In the genomic region with DNA sequence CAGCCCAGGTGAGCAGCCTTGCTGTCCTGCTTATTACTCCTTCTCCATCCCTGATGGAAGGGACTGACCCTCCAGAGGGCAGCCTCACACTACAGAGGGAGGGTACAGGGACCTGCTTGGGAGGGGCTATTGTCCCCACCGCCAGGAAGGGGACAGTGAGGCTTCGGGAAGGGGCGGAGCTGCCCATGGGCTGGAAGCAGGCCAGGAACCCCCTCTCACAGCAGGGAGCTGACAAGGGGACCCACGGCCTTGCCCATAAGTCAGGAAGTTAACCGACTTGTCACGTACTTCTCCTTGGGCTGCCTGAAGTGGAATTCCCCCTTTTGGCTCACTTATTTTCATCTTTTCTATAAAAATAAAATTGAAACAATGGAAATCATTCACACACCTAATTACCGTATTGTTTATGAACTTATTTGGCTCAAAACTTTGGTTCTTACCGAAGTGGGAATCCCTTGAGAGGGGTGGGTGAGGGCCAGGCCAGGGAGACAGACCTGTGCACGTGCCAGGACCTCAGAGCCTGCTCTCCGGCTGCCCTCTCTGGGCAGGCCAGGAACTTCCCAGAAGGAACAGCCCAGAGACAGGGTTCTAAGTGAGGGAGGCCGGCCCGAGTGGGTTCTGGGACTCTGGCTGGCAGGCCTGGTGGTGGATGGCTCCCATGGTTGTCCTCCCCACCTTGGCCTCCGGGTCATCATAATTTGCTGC, we compare ENCODE assay signal across 1 cellular context.
TF ChIP-seq lines count a peak whose summit lies in the region.

No MANE protein-coding gene starts in this region.

TF ChIP-seq in GM12878, 131 proteins besides CTCF, POLR2A, EP300 and RAD21 (continued from another document and continues in another):
- TF ChIP-seq, protein P1, sequence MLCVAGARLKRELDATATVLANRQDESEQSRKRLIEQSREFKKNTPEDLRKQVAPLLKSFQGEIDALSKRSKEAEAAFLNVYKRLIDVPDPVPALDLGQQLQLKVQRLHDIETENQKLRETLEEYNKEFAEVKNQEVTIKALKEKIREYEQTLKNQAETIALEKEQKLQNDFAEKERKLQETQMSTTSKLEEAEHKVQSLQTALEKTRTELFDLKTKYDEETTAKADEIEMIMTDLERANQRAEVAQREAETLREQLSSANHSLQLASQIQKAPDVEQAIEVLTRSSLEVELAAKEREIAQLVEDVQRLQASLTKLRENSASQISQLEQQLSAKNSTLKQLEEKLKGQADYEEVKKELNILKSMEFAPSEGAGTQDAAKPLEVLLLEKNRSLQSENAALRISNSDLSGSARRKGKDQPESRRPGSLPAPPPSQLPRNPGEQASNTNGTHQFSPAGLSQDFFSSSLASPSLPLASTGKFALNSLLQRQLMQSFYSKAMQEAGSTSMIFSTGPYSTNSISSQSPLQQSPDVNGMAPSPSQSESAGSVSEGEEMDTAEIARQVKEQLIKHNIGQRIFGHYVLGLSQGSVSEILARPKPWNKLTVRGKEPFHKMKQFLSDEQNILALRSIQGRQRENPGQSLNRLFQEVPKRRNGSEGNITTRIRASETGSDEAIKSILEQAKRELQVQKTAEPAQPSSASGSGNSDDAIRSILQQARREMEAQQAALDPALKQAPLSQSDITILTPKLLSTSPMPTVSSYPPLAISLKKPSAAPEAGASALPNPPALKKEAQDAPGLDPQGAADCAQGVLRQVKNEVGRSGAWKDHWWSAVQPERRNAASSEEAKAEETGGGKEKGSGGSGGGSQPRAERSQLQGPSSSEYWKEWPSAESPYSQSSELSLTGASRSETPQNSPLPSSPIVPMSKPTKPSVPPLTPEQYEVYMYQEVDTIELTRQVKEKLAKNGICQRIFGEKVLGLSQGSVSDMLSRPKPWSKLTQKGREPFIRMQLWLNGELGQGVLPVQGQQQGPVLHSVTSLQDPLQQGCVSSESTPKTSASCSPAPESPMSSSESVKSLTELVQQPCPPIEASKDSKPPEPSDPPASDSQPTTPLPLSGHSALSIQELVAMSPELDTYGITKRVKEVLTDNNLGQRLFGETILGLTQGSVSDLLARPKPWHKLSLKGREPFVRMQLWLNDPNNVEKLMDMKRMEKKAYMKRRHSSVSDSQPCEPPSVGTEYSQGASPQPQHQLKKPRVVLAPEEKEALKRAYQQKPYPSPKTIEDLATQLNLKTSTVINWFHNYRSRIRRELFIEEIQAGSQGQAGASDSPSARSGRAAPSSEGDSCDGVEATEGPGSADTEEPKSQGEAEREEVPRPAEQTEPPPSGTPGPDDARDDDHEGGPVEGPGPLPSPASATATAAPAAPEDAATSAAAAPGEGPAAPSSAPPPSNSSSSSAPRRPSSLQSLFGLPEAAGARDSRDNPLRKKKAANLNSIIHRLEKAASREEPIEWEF (IDR thresholded peaks at IDR 0.05; ENCODE audit: insufficient replicate concordance, low read depth, low read length), result no peak
- TF ChIP-seq RAD51 (IDR thresholded peaks at IDR 0.05) (peak; percentile 29; the same call in 1 of the 2 replicates), NFXL1 (IDR thresholded peaks at IDR 0.05; ENCODE audit: borderline replicate concordance) (no peak), SREBF1 (IDR thresholded peaks at IDR 0.05; ENCODE audit: low read length) (no peak), NRF1 (conservative IDR thresholded peaks at IDR 0.05; ENCODE audit: low read depth, low read length) (no peak), EED (IDR thresholded peaks at IDR 0.05; ENCODE audit: low read depth) (peak; percentile 37), EZH2 (IDR thresholded peaks at IDR 0.05; ENCODE audit: borderline replicate concordance, control insufficient read depth, low read depth, low read length) (no peak), MYC (IDR thresholded peaks at IDR 0.05; ENCODE audit: insufficient read depth, insufficient read length, insufficient replicate concordance, low read length, severe bottlenecking) (no peak), SMC3 (IDR thresholded peaks at IDR 0.05; ENCODE audit: borderline replicate concordance, low read length) (peak; percentile 11; the same call in 1 of the 2 replicates), KLF5 (IDR thresholded peaks at IDR 0.05; ENCODE audit: partially characterized antibody) (no peak), SREBF2 (IDR thresholded peaks at IDR 0.05; ENCODE audit: low read length) (no peak), FOXK2 (IDR thresholded peaks at IDR 0.05) (no peak), BHLHE40 (IDR thresholded peaks at IDR 0.05; ENCODE audit: borderline replicate concordance in 1 of 2, low read depth in 2 of 2, low read length in 1 of 2) (peak; percentile 98), CHD2 (IDR thresholded peaks at IDR 0.05; ENCODE audit: borderline replicate concordance, low read depth, low read length) (no peak), CREB1 (IDR thresholded peaks at IDR 0.05; ENCODE audit: low read depth) (0 out of 2 replicates have a peak, but pooled peaks have one; percentile 7), STAT1 (conservative IDR thresholded peaks at IDR 0.05) (no peak), GABPA (IDR thresholded peaks at IDR 0.05; ENCODE audit: low read depth) (no peak)
- TF ChIP-seq, protein P2, sequence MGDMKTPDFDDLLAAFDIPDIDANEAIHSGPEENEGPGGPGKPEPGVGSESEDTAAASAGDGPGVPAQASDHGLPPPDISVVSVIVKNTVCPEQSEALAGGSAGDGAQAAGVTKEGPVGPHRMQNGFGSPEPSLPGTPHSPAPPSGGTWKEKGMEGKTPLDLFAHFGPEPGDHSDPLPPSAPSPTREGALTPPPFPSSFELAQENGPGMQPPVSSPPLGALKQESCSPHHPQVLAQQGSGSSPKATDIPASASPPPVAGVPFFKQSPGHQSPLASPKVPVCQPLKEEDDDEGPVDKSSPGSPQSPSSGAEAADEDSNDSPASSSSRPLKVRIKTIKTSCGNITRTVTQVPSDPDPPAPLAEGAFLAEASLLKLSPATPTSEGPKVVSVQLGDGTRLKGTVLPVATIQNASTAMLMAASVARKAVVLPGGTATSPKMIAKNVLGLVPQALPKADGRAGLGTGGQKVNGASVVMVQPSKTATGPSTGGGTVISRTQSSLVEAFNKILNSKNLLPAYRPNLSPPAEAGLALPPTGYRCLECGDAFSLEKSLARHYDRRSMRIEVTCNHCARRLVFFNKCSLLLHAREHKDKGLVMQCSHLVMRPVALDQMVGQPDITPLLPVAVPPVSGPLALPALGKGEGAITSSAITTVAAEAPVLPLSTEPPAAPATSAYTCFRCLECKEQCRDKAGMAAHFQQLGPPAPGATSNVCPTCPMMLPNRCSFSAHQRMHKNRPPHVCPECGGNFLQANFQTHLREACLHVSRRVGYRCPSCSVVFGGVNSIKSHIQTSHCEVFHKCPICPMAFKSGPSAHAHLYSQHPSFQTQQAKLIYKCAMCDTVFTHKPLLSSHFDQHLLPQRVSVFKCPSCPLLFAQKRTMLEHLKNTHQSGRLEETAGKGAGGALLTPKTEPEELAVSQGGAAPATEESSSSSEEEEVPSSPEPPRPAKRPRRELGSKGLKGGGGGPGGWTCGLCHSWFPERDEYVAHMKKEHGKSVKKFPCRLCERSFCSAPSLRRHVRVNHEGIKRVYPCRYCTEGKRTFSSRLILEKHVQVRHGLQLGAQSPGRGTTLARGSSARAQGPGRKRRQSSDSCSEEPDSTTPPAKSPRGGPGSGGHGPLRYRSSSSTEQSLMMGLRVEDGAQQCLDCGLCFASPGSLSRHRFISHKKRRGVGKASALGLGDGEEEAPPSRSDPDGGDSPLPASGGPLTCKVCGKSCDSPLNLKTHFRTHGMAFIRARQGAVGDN (IDR thresholded peaks at IDR 0.05), result peak; percentile 94
- TF ChIP-seq, protein P3, sequence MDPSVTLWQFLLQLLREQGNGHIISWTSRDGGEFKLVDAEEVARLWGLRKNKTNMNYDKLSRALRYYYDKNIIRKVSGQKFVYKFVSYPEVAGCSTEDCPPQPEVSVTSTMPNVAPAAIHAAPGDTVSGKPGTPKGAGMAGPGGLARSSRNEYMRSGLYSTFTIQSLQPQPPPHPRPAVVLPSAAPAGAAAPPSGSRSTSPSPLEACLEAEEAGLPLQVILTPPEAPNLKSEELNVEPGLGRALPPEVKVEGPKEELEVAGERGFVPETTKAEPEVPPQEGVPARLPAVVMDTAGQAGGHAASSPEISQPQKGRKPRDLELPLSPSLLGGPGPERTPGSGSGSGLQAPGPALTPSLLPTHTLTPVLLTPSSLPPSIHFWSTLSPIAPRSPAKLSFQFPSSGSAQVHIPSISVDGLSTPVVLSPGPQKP (IDR thresholded peaks at IDR 0.05; ENCODE audit: low read depth, low read length), result no peak
- TF ChIP-seq, protein P4, sequence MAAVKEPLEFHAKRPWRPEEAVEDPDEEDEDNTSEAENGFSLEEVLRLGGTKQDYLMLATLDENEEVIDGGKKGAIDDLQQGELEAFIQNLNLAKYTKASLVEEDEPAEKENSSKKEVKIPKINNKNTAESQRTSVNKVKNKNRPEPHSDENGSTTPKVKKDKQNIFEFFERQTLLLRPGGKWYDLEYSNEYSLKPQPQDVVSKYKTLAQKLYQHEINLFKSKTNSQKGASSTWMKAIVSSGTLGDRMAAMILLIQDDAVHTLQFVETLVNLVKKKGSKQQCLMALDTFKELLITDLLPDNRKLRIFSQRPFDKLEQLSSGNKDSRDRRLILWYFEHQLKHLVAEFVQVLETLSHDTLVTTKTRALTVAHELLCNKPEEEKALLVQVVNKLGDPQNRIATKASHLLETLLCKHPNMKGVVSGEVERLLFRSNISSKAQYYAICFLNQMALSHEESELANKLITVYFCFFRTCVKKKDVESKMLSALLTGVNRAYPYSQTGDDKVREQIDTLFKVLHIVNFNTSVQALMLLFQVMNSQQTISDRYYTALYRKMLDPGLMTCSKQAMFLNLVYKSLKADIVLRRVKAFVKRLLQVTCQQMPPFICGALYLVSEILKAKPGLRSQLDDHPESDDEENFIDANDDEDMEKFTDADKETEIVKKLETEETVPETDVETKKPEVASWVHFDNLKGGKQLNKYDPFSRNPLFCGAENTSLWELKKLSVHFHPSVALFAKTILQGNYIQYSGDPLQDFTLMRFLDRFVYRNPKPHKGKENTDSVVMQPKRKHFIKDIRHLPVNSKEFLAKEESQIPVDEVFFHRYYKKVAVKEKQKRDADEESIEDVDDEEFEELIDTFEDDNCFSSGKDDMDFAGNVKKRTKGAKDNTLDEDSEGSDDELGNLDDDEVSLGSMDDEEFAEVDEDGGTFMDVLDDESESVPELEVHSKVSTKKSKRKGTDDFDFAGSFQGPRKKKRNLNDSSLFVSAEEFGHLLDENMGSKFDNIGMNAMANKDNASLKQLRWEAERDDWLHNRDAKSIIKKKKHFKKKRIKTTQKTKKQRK (IDR thresholded peaks at IDR 0.05; ENCODE audit: low read depth, low read length), result no peak
- TF ChIP-seq, protein P5, sequence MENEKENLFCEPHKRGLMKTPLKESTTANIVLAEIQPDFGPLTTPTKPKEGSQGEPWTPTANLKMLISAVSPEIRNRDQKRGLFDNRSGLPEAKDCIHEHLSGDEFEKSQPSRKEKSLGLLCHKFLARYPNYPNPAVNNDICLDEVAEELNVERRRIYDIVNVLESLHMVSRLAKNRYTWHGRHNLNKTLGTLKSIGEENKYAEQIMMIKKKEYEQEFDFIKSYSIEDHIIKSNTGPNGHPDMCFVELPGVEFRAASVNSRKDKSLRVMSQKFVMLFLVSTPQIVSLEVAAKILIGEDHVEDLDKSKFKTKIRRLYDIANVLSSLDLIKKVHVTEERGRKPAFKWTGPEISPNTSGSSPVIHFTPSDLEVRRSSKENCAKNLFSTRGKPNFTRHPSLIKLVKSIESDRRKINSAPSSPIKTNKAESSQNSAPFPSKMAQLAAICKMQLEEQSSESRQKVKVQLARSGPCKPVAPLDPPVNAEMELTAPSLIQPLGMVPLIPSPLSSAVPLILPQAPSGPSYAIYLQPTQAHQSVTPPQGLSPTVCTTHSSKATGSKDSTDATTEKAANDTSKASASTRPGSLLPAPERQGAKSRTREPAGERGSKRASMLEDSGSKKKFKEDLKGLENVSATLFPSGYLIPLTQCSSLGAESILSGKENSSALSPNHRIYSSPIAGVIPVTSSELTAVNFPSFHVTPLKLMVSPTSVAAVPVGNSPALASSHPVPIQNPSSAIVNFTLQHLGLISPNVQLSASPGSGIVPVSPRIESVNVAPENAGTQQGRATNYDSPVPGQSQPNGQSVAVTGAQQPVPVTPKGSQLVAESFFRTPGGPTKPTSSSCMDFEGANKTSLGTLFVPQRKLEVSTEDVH (IDR thresholded peaks at IDR 0.05; ENCODE audit: low read depth, partially characterized antibody), result no peak
- TF ChIP-seq, protein P6, sequence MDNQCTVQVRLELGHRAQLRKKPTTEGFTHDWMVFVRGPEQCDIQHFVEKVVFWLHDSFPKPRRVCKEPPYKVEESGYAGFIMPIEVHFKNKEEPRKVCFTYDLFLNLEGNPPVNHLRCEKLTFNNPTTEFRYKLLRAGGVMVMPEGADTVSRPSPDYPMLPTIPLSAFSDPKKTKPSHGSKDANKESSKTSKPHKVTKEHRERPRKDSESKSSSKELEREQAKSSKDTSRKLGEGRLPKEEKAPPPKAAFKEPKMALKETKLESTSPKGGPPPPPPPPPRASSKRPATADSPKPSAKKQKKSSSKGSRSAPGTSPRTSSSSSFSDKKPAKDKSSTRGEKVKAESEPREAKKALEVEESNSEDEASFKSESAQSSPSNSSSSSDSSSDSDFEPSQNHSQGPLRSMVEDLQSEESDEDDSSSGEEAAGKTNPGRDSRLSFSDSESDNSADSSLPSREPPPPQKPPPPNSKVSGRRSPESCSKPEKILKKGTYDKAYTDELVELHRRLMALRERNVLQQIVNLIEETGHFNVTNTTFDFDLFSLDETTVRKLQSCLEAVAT (IDR thresholded peaks at IDR 0.05), result no peak
- TF ChIP-seq, protein P7, sequence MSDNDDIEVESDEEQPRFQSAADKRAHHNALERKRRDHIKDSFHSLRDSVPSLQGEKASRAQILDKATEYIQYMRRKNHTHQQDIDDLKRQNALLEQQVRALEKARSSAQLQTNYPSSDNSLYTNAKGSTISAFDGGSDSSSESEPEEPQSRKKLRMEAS (IDR thresholded peaks at IDR 0.05; ENCODE audit: low read depth, low read length), result no peak; the same call in 1 of the 2 replicates
- TF ChIP-seq, protein P8, sequence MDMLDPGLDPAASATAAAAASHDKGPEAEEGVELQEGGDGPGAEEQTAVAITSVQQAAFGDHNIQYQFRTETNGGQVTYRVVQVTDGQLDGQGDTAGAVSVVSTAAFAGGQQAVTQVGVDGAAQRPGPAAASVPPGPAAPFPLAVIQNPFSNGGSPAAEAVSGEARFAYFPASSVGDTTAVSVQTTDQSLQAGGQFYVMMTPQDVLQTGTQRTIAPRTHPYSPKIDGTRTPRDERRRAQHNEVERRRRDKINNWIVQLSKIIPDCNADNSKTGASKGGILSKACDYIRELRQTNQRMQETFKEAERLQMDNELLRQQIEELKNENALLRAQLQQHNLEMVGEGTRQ (IDR thresholded peaks at IDR 0.05; ENCODE audit: borderline replicate concordance, low read depth, low read length), result no peak
